ENCODE assay signal across 13 cellular contexts in genomic region chrX:74119016-74119910, GRCh38.
DNase-seq lines count a peak whose midpoint lies in the region; ATAC-seq and TF ChIP-seq lines count a peak whose summit lies in the region.
"Had no signal": no experiment of that assay in that cellular context is flagged by ENCODE, and none has a peak within 500 bp of the region (broad histone marks: within the 10 kb centered on the region; RNA-seq: fewer than 3 reads in every experiment).

No MANE protein-coding gene starts in this region.

- TF ChIP-seq CTCF in RWPE2 (IDR thresholded peaks at IDR 0.05; ENCODE audit: poor library complexity, severe bottlenecking), result no peak

- no peaks in the 10 kb centered on the region for H3K4me1 ChIP-seq in RWPE2 (ENCODE audit: insufficient read depth, poor library complexity, severe bottlenecking)
- H3K4me1 ChIP-seq: adrenal gland had no signal

- H3K27me3 ChIP-seq in RWPE2 (ENCODE audit: insufficient read depth, poor library complexity, severe bottlenecking), result no peaks in the 10 kb centered on the region

- peak; percentile 67 for DNase-seq in A172 (ENCODE audit: low spot score)
- peak; percentile 30 for DNase-seq in HK-2 (ENCODE audit: unreplicated experiment)
- DNase-seq in RWPE2 (ENCODE audit: low spot score), result no peak
- peak; percentile 12 for DNase-seq in fibroblast of peridontal ligament (ENCODE audit: extremely low read depth)
- no peak for DNase-seq in GOT3 (lab: John Stamatoyannopoulos, UW)
- DNase-seq: activated CD4-positive, alpha-beta T cell treated with anti-CD3 and anti-CD28 coated beads, Interleukin-2, amount 10 ng/mL, durations not matched to agents 24 days and 14 days; RPMI8226; stimulated activated CD4-positive, alpha-beta T cell treated with anti-CD3 and anti-CD28 coated beads, Interleukin-12 subunit alpha, Interleukin-12 subunit beta, amount 100 ng/mL, for 4 hours; stimulated activated naive CD4-positive, alpha-beta T cell had no signal

- H3K4me3 ChIP-seq in RWPE2 (ENCODE audit: severe bottlenecking), result no peak overlapping the region
- H3K4me3 ChIP-seq: adrenal gland had no signal

- peak; percentile 73 for ATAC-seq in RWPE2 (ENCODE audit: low read depth)
- ATAC-seq in GM18498 (IDR thresholded peaks at IDR 0.05; ENCODE audit: unreplicated experiment), result no peak
- no peak for ATAC-seq in HG02852 (IDR thresholded peaks at IDR 0.05; ENCODE audit: unreplicated experiment)
- no peak for ATAC-seq in HG02759 (IDR thresholded peaks at IDR 0.05; ENCODE audit: unreplicated experiment)

- H3K36me3 ChIP-seq in RWPE2 (ENCODE audit: low read depth), result no peaks in the 10 kb centered on the region
- H3K36me3 ChIP-seq: adrenal gland had no signal

- H3K9me3 ChIP-seq in RWPE2 (ENCODE audit: severe bottlenecking), result no peaks in the 10 kb centered on the region
- H3K9me3 ChIP-seq: adrenal gland had no signal

- H3K27ac ChIP-seq in RWPE2 (ENCODE audit: poor library complexity, severe bottlenecking), result no peak overlapping the region
- H3K27ac ChIP-seq: adrenal gland had no signal

Comparison
In these comparisons a context has a peak if more than half of its experiments do, and no peak if none do; other contexts are left out.
1. DNase-seq: peak in A172 (single experiment), HK-2 (single experiment) and fibroblast of peridontal ligament (single experiment); none in RWPE2 (single experiment) and GOT3 (single experiment).